ENCODE assay signal across 1 cellular context in genomic region chr19:1725100-1726064, GRCh38.
TF ChIP-seq lines count a peak whose summit lies in the region.

No MANE protein-coding gene starts in this region.

TF ChIP-seq in K562, 482 proteins besides CTCF, POLR2A, EP300 and RAD21 (continued from another document and continues in another):
- TF ChIP-seq CCNT2 (IDR thresholded peaks at IDR 0.05; ENCODE audit: borderline replicate concordance, extremely low read depth, insufficient read length, low read depth, low read length) (peak; percentile 28), STAT6 (CRISPR knock-in tag; IDR thresholded peaks at IDR 0.05) (no peak), ZBTB34 (CRISPR knock-in tag; IDR thresholded peaks at IDR 0.05) (no peak), TEAD2 (tag; IDR thresholded peaks at IDR 0.05) (no peak), ZNF511 (CRISPR knock-in tag; IDR thresholded peaks at IDR 0.05) (no peak), TRIM25 (IDR thresholded peaks at IDR 0.05; ENCODE audit: borderline replicate concordance) (no peak), RBM17 (IDR thresholded peaks at IDR 0.05; ENCODE audit: borderline replicate concordance, low read depth, low read length) (no peak), ZBED1 (IDR thresholded peaks at IDR 0.05) (no peak), MNT (conservative IDR thresholded peaks at IDR 0.05) (no peak; a peak in 1 of 4 replicates), FOXA3 (CRISPR knock-in tag; conservative IDR thresholded peaks at IDR 0.05 in 1 of 2, IDR thresholded peaks at IDR 0.05 in 1 of 2) (no peak), TEAD4 (IDR thresholded peaks at IDR 0.05; ENCODE audit: low read length) (no peak), TEAD4 (CRISPR knock-in tag; IDR thresholded peaks at IDR 0.05; ENCODE audit: borderline replicate concordance) (no peak), MYC (IDR thresholded peaks at IDR 0.05; ENCODE audit: low read depth, low read length) (0 out of 2 replicates have a peak, but pooled peaks have one; percentile 31), MYC (CRISPR knock-in tag; IDR thresholded peaks at IDR 0.05; ENCODE audit: borderline replicate concordance, low read depth) (no peak), HINFP (tag; conservative IDR thresholded peaks at IDR 0.05; ENCODE audit: low read depth) (peak; percentile 95), ZNF740 (CRISPR knock-in tag; IDR thresholded peaks at IDR 0.05) (no peak), ZNF740 (tag; IDR thresholded peaks at IDR 0.05) (no peak), SNIP1 (IDR thresholded peaks at IDR 0.05; ENCODE audit: low read depth) (no peak), SMC3 (conservative IDR thresholded peaks at IDR 0.05; ENCODE audit: insufficient read depth, low read depth, low read length) (no peak), CC2D1A (IDR thresholded peaks at IDR 0.05) (peak; percentile 95), SIN3B (IDR thresholded peaks at IDR 0.05; ENCODE audit: low read depth) (peak; percentile 47; the same call in 1 of the 2 replicates), KLF6 (CRISPR knock-in tag; IDR thresholded peaks at IDR 0.05; ENCODE audit: borderline replicate concordance) (no peak), KLF13 (tag; IDR thresholded peaks at IDR 0.05; ENCODE audit: borderline replicate concordance, low read depth) (no peak), ZNF174 (CRISPR knock-in tag; IDR thresholded peaks at IDR 0.05) (no peak), PKNOX1 (IDR thresholded peaks at IDR 0.05) (no peak), ZBTB2 (IDR thresholded peaks at IDR 0.05) (no peak), RBM25 (IDR thresholded peaks at IDR 0.05; ENCODE audit: low read depth, low read length, severe bottlenecking) (peak; percentile 87), FUS (optimal IDR thresholded peaks at IDR 0.05; ENCODE audit: low read depth, low read length) (no peak), BHLHE40 (IDR thresholded peaks at IDR 0.05; ENCODE audit: low read length) (no peak), ZNF398 (CRISPR knock-in tag; IDR thresholded peaks at IDR 0.05) (no peak), PRMT5 (CRISPR knock-in tag; IDR thresholded peaks at IDR 0.05) (no peak), MEIS2 (IDR thresholded peaks at IDR 0.05; ENCODE audit: partially characterized antibody) (peak; percentile 62), KLF1 (tag; IDR thresholded peaks at IDR 0.05) (no peak), ZNF316 (IDR thresholded peaks at IDR 0.05) (no peak), HIVEP1 (CRISPR knock-in tag; IDR thresholded peaks at IDR 0.05) (no peak), ZNF561 (CRISPR knock-in tag; conservative IDR thresholded peaks at IDR 0.05) (no peak), CREM (IDR thresholded peaks at IDR 0.05; ENCODE audit: low read depth) (no peak), ZNF212 (CRISPR knock-in tag; IDR thresholded peaks at IDR 0.05) (no peak), KAT8 (IDR thresholded peaks at IDR 0.05; ENCODE audit: low read depth) (no peak), MAZ (CRISPR knock-in tag; conservative IDR thresholded peaks at IDR 0.05 in 1 of 2, IDR thresholded peaks at IDR 0.05 in 1 of 2) (peak; percentile 40 to 68; a peak in 3 of 4 replicates), MTA1 (IDR thresholded peaks at IDR 0.05; ENCODE audit: borderline replicate concordance) (no peak), ZNF512 (tag; IDR thresholded peaks at IDR 0.05) (no peak), TAF9B (IDR thresholded peaks at IDR 0.05; ENCODE audit: partially characterized antibody) (no peak), ZBTB33 (CRISPR knock-in tag; IDR thresholded peaks at IDR 0.05) (0 out of 2 replicates have a peak, but pooled peaks have one; percentile 10), PHF8 (IDR thresholded peaks at IDR 0.05; ENCODE audit: borderline replicate concordance, low read length) (peak; percentile 56; the same call in 1 of the 2 replicates), ZNF830 (CRISPR knock-in tag; IDR thresholded peaks at IDR 0.05) (no peak), FOXA1 (IDR thresholded peaks at IDR 0.05; ENCODE audit: borderline replicate concordance) (no peak)
